Comparison of ENCODE assay signal across 26 cellular contexts in the genomic region with DNA sequence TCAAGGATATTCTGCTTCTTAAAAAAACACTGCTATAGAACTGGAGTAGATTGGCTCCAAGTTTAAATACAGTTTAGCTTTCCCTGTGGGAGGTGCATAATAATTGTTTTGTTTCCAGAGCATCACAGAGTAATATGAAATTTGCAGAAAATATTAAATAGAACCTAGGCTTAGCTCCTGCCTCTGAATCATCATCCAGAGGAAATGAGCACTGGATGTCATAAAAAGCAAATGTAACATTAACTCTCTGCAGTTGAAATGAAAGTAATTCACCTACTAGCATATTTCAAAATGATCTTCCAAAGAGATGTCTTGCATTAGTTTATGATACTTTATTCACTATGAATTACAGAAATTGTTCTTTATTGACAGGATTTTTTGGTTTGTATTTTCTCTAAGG.
DNase-seq lines count a peak whose midpoint lies in the region; ATAC-seq and TF ChIP-seq lines count a peak whose summit lies in the region.
"Had no signal": no experiment of that assay in that cellular context is flagged by ENCODE, and none has a peak within 500 bp of the region (broad histone marks: within the 10 kb centered on the region; RNA-seq: fewer than 3 reads in every experiment).

No MANE protein-coding gene starts in this region.

- H3K27ac ChIP-seq in ACC112 (ENCODE audit: low read depth, low read length) (no peak overlapping the region), PC-3 (ENCODE audit: low read length) (no peak overlapping the region)
- H3K27ac ChIP-seq: BLaER1 treated with 17β-estradiol and CSF1 and Interleukin-3, amounts not matched to agents 10 nM and 100 nM; PC-9 had no signal

- H3K4me3 ChIP-seq in ACC112 (ENCODE audit: low read depth, low read length) (peak overlapping the region; percentile 45; the same call in 1 of the 2 replicates), PC-3 (ENCODE audit: low read length) (no peak overlapping the region)
- H3K4me3 ChIP-seq: BLaER1 treated with 17β-estradiol and CSF1 and Interleukin-3, amounts not matched to agents 10 nM and 100 nM; GM12878; K562; MG63; PC-9 had no signal

- H3K36me3 ChIP-seq in ACC112 (ENCODE audit: insufficient read depth, low read length): no peaks in the 10 kb centered on the region
- no peaks in the 10 kb centered on the region for H3K36me3 ChIP-seq in PC-3 (ENCODE audit: low read depth, low read length)
- H3K36me3 ChIP-seq: BLaER1 treated with 17β-estradiol and CSF1 and Interleukin-3, amounts not matched to agents 10 nM and 100 nM; MG63 had no signal

- H4K20me1 ChIP-seq in PC-3 (ENCODE audit: low read length): no peaks in the 10 kb centered on the region
- H4K20me1 ChIP-seq: BLaER1 treated with 17β-estradiol and CSF1 and Interleukin-3, amounts not matched to agents 10 nM and 100 nM had no signal

- H3K9ac ChIP-seq in PC-3 (ENCODE audit: low read length): no peak overlapping the region
- H3K9ac ChIP-seq: BLaER1 treated with 17β-estradiol and CSF1 and Interleukin-3, amounts not matched to agents 10 nM and 100 nM had no signal

- no peaks in the 10 kb centered on the region for H3K9me3 ChIP-seq in PC-3 (ENCODE audit: low read length)
- H3K9me3 ChIP-seq: BLaER1 treated with 17β-estradiol and CSF1 and Interleukin-3, amounts not matched to agents 10 nM and 100 nM had no signal

- intact Hi-C loops in PC-3 (cut with micrococcal nuclease) (no loop called here), left cardiac atrium (cut with DNase I) (no loop called here)

- POLR2A ChIA-PET in PC-3 (lab: Charles Lee; ENCODE audit: unreplicated experiment): interaction anchor here (0.6 kb wide), 1 partner anchor 141 kb away, joined by 6 read pairs; no protein-coding TSS in a partner anchor

- peak overlapping the region; percentile 86 for H2AFZ ChIP-seq in ACC112 (ENCODE audit: low read length, unreplicated experiment)
- no peak overlapping the region for H2AFZ ChIP-seq in PC-3 (ENCODE audit: low read length)
- H2AFZ ChIP-seq: PC-9 had no signal

- H3K79me2 ChIP-seq in ACC112 (ENCODE audit: control insufficient read depth, insufficient read depth, low read length, unreplicated experiment) (no peaks in the 10 kb centered on the region), PC-3 (ENCODE audit: low read length) (no peaks in the 10 kb centered on the region)

- peak overlapping the region; percentile 38; the same call in 1 of the 2 replicates for H3K4me2 ChIP-seq in PC-3 (ENCODE audit: low read length)
- H3K4me2 ChIP-seq: BLaER1 treated with 17β-estradiol and CSF1 and Interleukin-3, amounts not matched to agents 10 nM and 100 nM; PC-9 had no signal

- DNase-seq in PC-3: peak; percentile 20
- peak; percentile 17 for DNase-seq in dermis blood vessel endothelial cell
- DNase-seq in lung microvascular endothelial cell (ENCODE audit: low read depth in 2 of 2): peak; percentile 9 to 12
- DNase-seq in COLO829 (ENCODE audit: low spot score): no peak
- no peak for DNase-seq in left cardiac atrium
- no peak for DNase-seq in DMS 273 treated with DMSO at 0.1 percent for 48 hours (lab: John Stamatoyannopoulos, UW)
- DNase-seq: AML-193; CD4-positive, alpha-beta T cell; COR-L47; GDM1; Kasumi-1; MG63; NCI-H2029; NCI-H446; NCI-H524 treated with DMSO at 0.1 percent for 48 hours; NCI-H774; PC-9; RPMI8226; SHP77 had no signal

- no peaks in the 10 kb centered on the region for H3F3A ChIP-seq in PC-3 (ENCODE audit: low read length, unreplicated experiment)

- ATAC-seq in PC-3 (peak; percentile 89), left cardiac atrium (no peak), HG02623 (IDR thresholded peaks at IDR 0.05; ENCODE audit: unreplicated experiment) (no peak)
- ATAC-seq: GM12878, HCT116, HepG2, K562 had no signal

- CTCF ChIA-PET in PC-3 (lab: Charles Lee): no interaction called here

- no peaks in the 10 kb centered on the region for H3K9me2 ChIP-seq in PC-3 (replicated peaks; ENCODE audit: low read length)

- H3K27me3 ChIP-seq in ACC112 (ENCODE audit: insufficient read depth, low read length) (no peaks in the 10 kb centered on the region), PC-3 (ENCODE audit: low read length) (no peaks in the 10 kb centered on the region)
- H3K27me3 ChIP-seq: BLaER1 treated with 17β-estradiol and CSF1 and Interleukin-3, amounts not matched to agents 10 nM and 100 nM; MG63 had no signal

- no TSS peak for BruUV-seq in PC-3 (replicated peaks; lab: Mats Ljungman, UMichigan)

- H3K4me1 ChIP-seq in ACC112 (ENCODE audit: control insufficient read depth, insufficient read depth, low read length, unreplicated experiment): peaks cover 5% of the 10 kb centered on the region
- H3K4me1 ChIP-seq in PC-3 (ENCODE audit: insufficient read depth, low read length): peaks cover 10% of the 10 kb centered on the region
- H3K4me1 ChIP-seq: BLaER1 treated with 17β-estradiol and CSF1 and Interleukin-3, amounts not matched to agents 10 nM and 100 nM had no signal

- TF ChIP-seq CTCF in PC-3 (conservative IDR thresholded peaks at IDR 0.05; ENCODE audit: low read depth, low read length): no peak

Comparison
In these comparisons a context has a peak if more than half of its experiments do, and no peak if none do; other contexts are left out.
1. DNase-seq: peak in PC-3 (single experiment), dermis blood vessel endothelial cell (single experiment) and lung microvascular endothelial cell (2 of 2); none in COLO829 (single experiment), left cardiac atrium (single experiment) and DMS 273 treated with DMSO at 0.1 percent for 48 hours (single experiment).